ENCODE assay signal across 8 cellular contexts in genomic region chr3:14947886-14948608, GRCh38. TPM values are rescaled to one million over a fixed set of nuclear protein-coding genes. Genes with fewer than 3 reads are reported as not detected.
DNase-seq lines count a peak whose midpoint lies in the region; ATAC-seq, FAIRE-seq and TF ChIP-seq lines count a peak whose summit lies in the region.

No MANE protein-coding gene starts in this region.

- H3K9me3 ChIP-seq in AG04450 (ENCODE audit: control insufficient read depth, insufficient read depth, low read length) = peaks cover 2% of the 10 kb centered on the region; the same call in 1 of the 2 replicates
- H3K9me3 ChIP-seq in small intestine (ENCODE audit: control insufficient read depth, low read depth) = no peaks in the 10 kb centered on the region

- FAIRE-seq in bronchial epithelial cell (lab: Jason Lieb, UNC) (no peak), small intestine (lab: Jason Lieb, UNC) (no peak)

- H3K4me3 ChIP-seq in AG04450 (ENCODE audit: low read depth, low read length) = peak overlapping the region; percentile 87
- H3K4me3 ChIP-seq in WI38 (ENCODE audit: low read depth, low read length) = peak overlapping the region; percentile 90
- peak overlapping the region; percentile 82 for H3K4me3 ChIP-seq in bronchial epithelial cell (ENCODE audit: low read depth, low read length)
- peak overlapping the region; percentile 93 to 99 for H3K4me3 ChIP-seq in small intestine (ENCODE audit: low read depth in 1 of 2, low read length in 2 of 2)

- CTCF ChIA-PET in AG04450 (lab: Charles Lee) = no interaction called here

- 0 to 2% (median 1%) methylated on average over 37 to 79 of the region's 79 CpGs for whole genome bisulfite sequencing in small intestine, 3 donors

- peaks cover 3 to 7% of the 10 kb centered on the region in 2 donors for H3K4me1 ChIP-seq in small intestine (ENCODE audit: control insufficient read depth in 2 of 2, insufficient read depth in 1 of 2, low read depth in 1 of 2, low read length in 1 of 2)

- TF ChIP-seq CTCF in AG04450 (IDR thresholded peaks at IDR 0.05; ENCODE audit: low read depth, low read length) (no peak), WI38 (IDR thresholded peaks at IDR 0.05; ENCODE audit: low read depth, low read length) (no peak), bronchial epithelial cell (IDR thresholded peaks at IDR 0.05; ENCODE audit: insufficient read depth, low read length, severe bottlenecking) (no peak)

- ATAC-seq in GM18909 (IDR thresholded peaks at IDR 0.05; ENCODE audit: poor library complexity, unreplicated experiment) = peak; percentile 86
- peak; percentile 84 for ATAC-seq in HG03159 (IDR thresholded peaks at IDR 0.05; ENCODE audit: unreplicated experiment)

- DNase-seq in AG04450 (ENCODE audit: low read depth, low spot score) (peak; percentile 90), NCI-H2227 (lab: John Stamatoyannopoulos, UW; ENCODE audit: unreplicated experiment) (peak; percentile 95), bronchial epithelial cell (ENCODE audit: low read depth) (peak; percentile 82), iPS-NIHi11 (ENCODE audit: low spot score) (peak; percentile 98), small intestine (peak; percentile 99)

- POLR2A ChIA-PET in AG04450 (lab: Yijun Ruan, JAX) = interaction anchor here (0.6 to 1.0 kb wide), 6 partner anchors 43 to 510 kb away, joined by 3 to 5 read pairs (median 3); partner anchors contain the start of genes CAPN7 and MRPS25

- H3K27ac ChIP-seq in AG04450 (ENCODE audit: low read depth, low read length) (peak overlapping the region; percentile 100), small intestine (ENCODE audit: low read depth in 1 of 2, low read length in 1 of 2) (peak overlapping the region; percentile 99 to 100)

- peaks cover 3% of the 10 kb centered on the region for H3K36me3 ChIP-seq in bronchial epithelial cell (ENCODE audit: control insufficient read depth, insufficient read depth, low read length)
- H3K36me3 ChIP-seq in small intestine (ENCODE audit: control insufficient read depth in 2 of 2, insufficient read depth in 2 of 2, low read length in 2 of 2) = peaks cover 0 to 4% of the 10 kb centered on the region in 2 donors

- H3K27me3 ChIP-seq in AG04450 (ENCODE audit: control insufficient read depth, insufficient read depth, low read length) (no peaks in the 10 kb centered on the region), bronchial epithelial cell (ENCODE audit: control insufficient read depth, insufficient read depth, low read length) (no peaks in the 10 kb centered on the region), small intestine (ENCODE audit: control insufficient read depth in 2 of 2, insufficient read depth in 2 of 2, low read length in 2 of 2) (no peaks in the 10 kb centered on the region)

RNA-seq across cellular contexts. Expression of gene NR2C2, which starts 0.7 kb away (rescaled TPM):
- polyA plus RNA-seq in AG04450 (2011; rRNA removed) (16.1 and 17.0 TPM in 2 replicates), small intestine (10 to 100 TPM in 2 of 3 donors, 1 to 10 TPM in 1; 7.8 to 10.1 (median 10.0) TPM)
- 33.3 and 42.5 TPM in 2 replicates for polyA minus RNA-seq in AG04450 (2011; rRNA and poly(A)+ RNA removed)
- total RNA-seq in bronchial epithelial cell = 15.0 and 16.1 TPM in 2 replicates

Comparison
In these comparisons a context has a peak if more than half of its experiments do, and no peak if none do; other contexts are left out.
1. Peak in every context shown above with its lines: DNase-seq, ATAC-seq, H3K4me3 ChIP-seq and H3K27ac ChIP-seq.